In genomic region chr11:67699521-67699920, GRCh38 we compare ENCODE assay signal across 1 cellular context.
TF ChIP-seq lines count a peak whose summit lies in the region.

No MANE protein-coding gene starts in this region.

TF ChIP-seq in SK-N-SH, 30 proteins besides CTCF, POLR2A, EP300 and RAD21:
- TF ChIP-seq TEAD4 (IDR thresholded peaks at IDR 0.05; ENCODE audit: borderline replicate concordance, insufficient read depth) (no peak), PBX3 (IDR thresholded peaks at IDR 0.05) (no peak), SMC3 (IDR thresholded peaks at IDR 0.05; ENCODE audit: low read depth, low read length) (no peak), FOSL2 (IDR thresholded peaks at IDR 0.05; ENCODE audit: borderline replicate concordance, low read depth) (no peak), MXI1 (IDR thresholded peaks at IDR 0.05; ENCODE audit: low read depth, low read length) (no peak), ZBTB33 (IDR thresholded peaks at IDR 0.05; ENCODE audit: borderline replicate concordance, low read depth) (no peak), NFIC (IDR thresholded peaks at IDR 0.05; ENCODE audit: borderline replicate concordance) (no peak), MEF2A (IDR thresholded peaks at IDR 0.05; ENCODE audit: borderline replicate concordance, low read depth) (no peak), REST (IDR thresholded peaks at IDR 0.05; ENCODE audit: low read depth, low read length) (no peak), FOXJ3 (CRISPR knock-in tag; IDR thresholded peaks at IDR 0.05) (no peak)
- TF ChIP-seq, protein P1, sequence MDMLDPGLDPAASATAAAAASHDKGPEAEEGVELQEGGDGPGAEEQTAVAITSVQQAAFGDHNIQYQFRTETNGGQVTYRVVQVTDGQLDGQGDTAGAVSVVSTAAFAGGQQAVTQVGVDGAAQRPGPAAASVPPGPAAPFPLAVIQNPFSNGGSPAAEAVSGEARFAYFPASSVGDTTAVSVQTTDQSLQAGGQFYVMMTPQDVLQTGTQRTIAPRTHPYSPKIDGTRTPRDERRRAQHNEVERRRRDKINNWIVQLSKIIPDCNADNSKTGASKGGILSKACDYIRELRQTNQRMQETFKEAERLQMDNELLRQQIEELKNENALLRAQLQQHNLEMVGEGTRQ (IDR thresholded peaks at IDR 0.05; ENCODE audit: borderline replicate concordance, low read depth, low read length) = no peak
